10 cellular contexts compared by ENCODE assay signal in genomic region chr7:93016085-93016471, GRCh38.
DNase-seq lines count a peak whose midpoint lies in the region; ATAC-seq and TF ChIP-seq lines count a peak whose summit lies in the region.
"Had no signal": no experiment of that assay in that cellular context is flagged by ENCODE, and none has a peak within 500 bp of the region (broad histone marks: within the 10 kb centered on the region; RNA-seq: fewer than 3 reads in every experiment).

No MANE protein-coding gene starts in this region.

- H3K27ac Mint-ChIP-seq in activated CD4-positive, alpha-beta T cell treated with anti-CD3 and anti-CD28 coated beads, Interleukin-2, amount 10 ng/mL, durations not matched to agents 7 days and 5 days = no peak overlapping the region

- DNase-seq in OCI-M1 (lab: John Stamatoyannopoulos, UW) (peak; percentile 88), fibroblast of lung (ENCODE audit: low read depth in 2 of 2) (peak; percentile 35 to 42), retina (peak; percentile 32), 8988T (no peak)
- DNase-seq in activated effector memory CD4-positive, alpha-beta T cell treated with anti-CD3 and anti-CD28 coated beads, Interleukin-2, amount 50 U/mL, for 16 hours = no peak
- no peak for DNase-seq in activated CD4-positive, alpha-beta T cell treated with anti-CD3 and anti-CD28 coated beads, Interleukin-2, amount 10 ng/mL, durations not matched to agents 7 days and 5 days
- DNase-seq: NCI-H1694 had no signal

- H3K9me3 Mint-ChIP-seq in activated CD4-positive, alpha-beta T cell treated with anti-CD3 and anti-CD28 coated beads, Interleukin-2, amount 10 ng/mL, durations not matched to agents 7 days and 5 days = no peaks in the 10 kb centered on the region
- H3K9me3 Mint-ChIP-seq: central memory CD8-positive, alpha-beta T cell had no signal

- no peaks in the 10 kb centered on the region for H4K20me1 ChIP-seq in fibroblast of lung (ENCODE audit: control insufficient read depth, extremely low read depth, insufficient read depth, low read length)

- TF ChIP-seq CTCF in fibroblast of lung (conservative IDR thresholded peaks at IDR 0.05 in 1 of 2, IDR thresholded peaks at IDR 0.05 in 1 of 2; ENCODE audit: low read depth in 1 of 2, low read length in 2 of 2) = no peak

- peak overlapping the region; percentile 16 for H3K4me2 ChIP-seq in fibroblast of lung (ENCODE audit: extremely low read depth, insufficient read depth, low read length)

- peaks cover 2% of the 10 kb centered on the region for H3K27me3 Mint-ChIP-seq in activated CD4-positive, alpha-beta T cell treated with anti-CD3 and anti-CD28 coated beads, Interleukin-2, amount 10 ng/mL, durations not matched to agents 7 days and 5 days
- H3K27me3 Mint-ChIP-seq: central memory CD8-positive, alpha-beta T cell had no signal

- H3K9ac ChIP-seq in fibroblast of lung (ENCODE audit: insufficient read depth, low read length) = no peak overlapping the region

- H3K4me3 Mint-ChIP-seq in activated CD4-positive, alpha-beta T cell treated with anti-CD3 and anti-CD28 coated beads, Interleukin-2, amount 10 ng/mL, durations not matched to agents 7 days and 5 days = no peak overlapping the region
- H3K4me3 Mint-ChIP-seq: central memory CD8-positive, alpha-beta T cell had no signal

- H3K4me1 Mint-ChIP-seq in activated CD4-positive, alpha-beta T cell treated with anti-CD3 and anti-CD28 coated beads, Interleukin-2, amount 10 ng/mL, durations not matched to agents 7 days and 5 days = peaks cover 8% of the 10 kb centered on the region
- H3K4me1 Mint-ChIP-seq: central memory CD8-positive, alpha-beta T cell had no signal

- POLR2A ChIA-PET in activated CD4-positive, alpha-beta T cell treated with anti-CD3 and anti-CD28 coated beads, Interleukin-2, amount 10 ng/mL, durations not matched to agents 7 days and 5 days (lab: Charles Lee) = no interaction called here

- peak overlapping the region; percentile 60 for H2AFZ ChIP-seq in fibroblast of lung (ENCODE audit: low read length)

- no peaks in the 10 kb centered on the region for H3K27me3 ChIP-seq in fibroblast of lung (ENCODE audit: control insufficient read depth, insufficient read depth, low read length)

- no peak overlapping the region for H3K4me3 ChIP-seq in fibroblast of lung (replicated peaks in 1 of 4; ENCODE audit: control extremely low read depth in 1 of 4, insufficient read depth in 1 of 4, low read depth in 3 of 4, low read length in 4 of 4)

- CTCF ChIA-PET in activated CD4-positive, alpha-beta T cell treated with anti-CD3 and anti-CD28 coated beads, Interleukin-2, amount 10 ng/mL, durations not matched to agents 7 days and 5 days (lab: Charles Lee) = interaction anchor here (0.9 kb wide), 1 partner anchor 10 kb away, joined by 3 read pairs; no protein-coding TSS in a partner anchor

- ATAC-seq in GM19043 (IDR thresholded peaks at IDR 0.05; ENCODE audit: low read depth, unreplicated experiment) (peak; percentile 53), GM21447 (IDR thresholded peaks at IDR 0.05; ENCODE audit: unreplicated experiment) (no peak)

- peak overlapping the region; percentile 11 for H3K27ac ChIP-seq in fibroblast of lung (ENCODE audit: insufficient read depth, low read length)

- H3K36me3 ChIP-seq in fibroblast of lung (ENCODE audit: control insufficient read depth, insufficient read depth, low read length) = no peaks in the 10 kb centered on the region

- no peaks in the 10 kb centered on the region for H3K79me2 ChIP-seq in fibroblast of lung (ENCODE audit: control insufficient read depth, insufficient read depth, low read length)

- H3K36me3 Mint-ChIP-seq in activated CD4-positive, alpha-beta T cell treated with anti-CD3 and anti-CD28 coated beads, Interleukin-2, amount 10 ng/mL, durations not matched to agents 7 days and 5 days (ENCODE audit: low read depth) = no peaks in the 10 kb centered on the region

- H3K4me1 ChIP-seq in fibroblast of lung (ENCODE audit: control insufficient read depth, extremely low read depth, insufficient read depth, low read length) = peaks cover 14% of the 10 kb centered on the region

- H3K9me3 ChIP-seq in fibroblast of lung (ENCODE audit: control insufficient read depth, insufficient read depth, low read depth, low read length) = no peaks in the 10 kb centered on the region

Comparison
In these comparisons a context has a peak if more than half of its experiments do, and no peak if none do; other contexts are left out.
1. DNase-seq: peak in OCI-M1 (single experiment), fibroblast of lung (2 of 2) and retina (single experiment); none in activated effector memory CD4-positive, alpha-beta T cell treated with anti-CD3 and anti-CD28 coated beads, Interleukin-2, amount 50 U/mL, for 16 hours (single experiment), 8988T (single experiment) and activated CD4-positive, alpha-beta T cell treated with anti-CD3 and anti-CD28 coated beads, Interleukin-2, amount 10 ng/mL, durations not matched to agents 7 days and 5 days (single experiment).